22 cellular contexts compared by ENCODE assay signal in genomic region chr20:25191689-25192088, GRCh38. TPM values are rescaled to one million over a fixed set of nuclear protein-coding genes. Genes with fewer than 3 reads are reported as not detected.
DNase-seq lines count a peak whose midpoint lies in the region; ATAC-seq and TF ChIP-seq lines count a peak whose summit lies in the region.
"Had no signal": no experiment of that assay in that cellular context is flagged by ENCODE, and none has a peak within 500 bp of the region (broad histone marks: within the 10 kb centered on the region; RNA-seq: fewer than 3 reads in every experiment).

No MANE protein-coding gene starts in this region.

- CTCF ChIA-PET in CD4-positive, alpha-beta T cell (lab: Charles Lee), result no interaction called here

- H3K27ac ChIP-seq in CD4-positive, alpha-beta T cell (ENCODE audit: low read depth, low read length), result no peak overlapping the region
- H3K27ac ChIP-seq in Karpas-422 (ENCODE audit: low read length), result no peak overlapping the region
- peak overlapping the region; percentile 95 for H3K27ac ChIP-seq in right cardiac atrium (ENCODE audit: low read length)
- H3K27ac ChIP-seq: BLaER1 had no signal

- no peak overlapping the region for H3K27ac Mint-ChIP-seq in CD4-positive, alpha-beta T cell

- no peak for TF ChIP-seq CTCF in CD4-positive, alpha-beta T cell (IDR thresholded peaks at IDR 0.05)

- POLR2A ChIA-PET in CD4-positive, alpha-beta T cell (lab: Charles Lee), result no interaction called here

- peaks cover 9% of the 10 kb centered on the region for H3K79me2 ChIP-seq in Karpas-422 (ENCODE audit: low read length)

- H3K9me2 ChIP-seq in Karpas-422 (replicated peaks; ENCODE audit: insufficient read depth, low read length), result no peaks in the 10 kb centered on the region

- no peaks in the 10 kb centered on the region for H3K36me3 Mint-ChIP-seq in CD4-positive, alpha-beta T cell (ENCODE audit: low read depth)
- H3K36me3 Mint-ChIP-seq: IgD-negative memory B cell had no signal

- H3K27me3 ChIP-seq in CD4-positive, alpha-beta T cell (ENCODE audit: control insufficient read depth, insufficient read depth, low read length), result peaks cover 9% of the 10 kb centered on the region
- H3K27me3 ChIP-seq in Karpas-422 (ENCODE audit: low read length), result no peaks in the 10 kb centered on the region
- H3K27me3 ChIP-seq in right cardiac atrium (ENCODE audit: control insufficient read depth, insufficient read depth), result no peaks in the 10 kb centered on the region
- H3K27me3 ChIP-seq: BLaER1, MG63 had no signal

- peaks cover 14% of the 10 kb centered on the region for H3K4me1 Mint-ChIP-seq in CD4-positive, alpha-beta T cell (ENCODE audit: low read depth)

- peaks cover 18% of the 10 kb centered on the region for H3K27me3 Mint-ChIP-seq in CD4-positive, alpha-beta T cell

- no peak overlapping the region for H2AFZ ChIP-seq in Karpas-422 (ENCODE audit: low read length)

- H3K4me1 ChIP-seq in Karpas-422 (ENCODE audit: low read length) (peaks cover 14% of the 10 kb centered on the region), right cardiac atrium (ENCODE audit: control insufficient read depth, insufficient read depth, low read length) (peaks cover 7% of the 10 kb centered on the region)

- ATAC-seq in CD4-positive, alpha-beta T cell (ENCODE audit: poor library complexity), result no peak
- ATAC-seq in Right ventricle myocardium superior (ENCODE audit: poor library complexity), result peak; percentile 63
- ATAC-seq in right cardiac atrium, result peak; percentile 25 to 56
- no peak for ATAC-seq in GM18868 (IDR thresholded peaks at IDR 0.05; ENCODE audit: unreplicated experiment)
- ATAC-seq in HG02884 (IDR thresholded peaks at IDR 0.05; ENCODE audit: unreplicated experiment), result no peak

- WGBS in right cardiac atrium, result 25% methylated on average over 2 of the region's 2 CpGs

- H3K9ac ChIP-seq in Karpas-422 (ENCODE audit: low read length), result no peak overlapping the region
- H3K9ac ChIP-seq: BLaER1 had no signal

- H3K9me3 ChIP-seq in CD4-positive, alpha-beta T cell (ENCODE audit: control insufficient read depth, low read length), result no peaks in the 10 kb centered on the region
- H3K9me3 ChIP-seq in Karpas-422 (ENCODE audit: low read length), result no peaks in the 10 kb centered on the region
- no peaks in the 10 kb centered on the region for H3K9me3 ChIP-seq in right cardiac atrium (ENCODE audit: control insufficient read depth, low read length)
- H3K9me3 ChIP-seq: HAP-1, MG63 had no signal

- no peak for DNase-seq in CD4-positive, alpha-beta T cell
- DNase-seq in Karpas-422, result peak; percentile 36
- DNase-seq in Right ventricle myocardium superior, result no peak
- peak in 1 of 3 donors; percentile 68 for DNase-seq in right cardiac atrium
- no peak for DNase-seq in HCEC 1CT
- DNase-seq in MV-4-11 (lab: John Stamatoyannopoulos, UW), result no peak
- DNase-seq: CD8-positive, alpha-beta memory T cell; DMS79 treated with DMSO at 0.1 percent for 48 hours; Kasumi-1; NCI-H1092 treated with DMSO at 0.1 percent for 48 hours; NCI-H146; NCI-H2029 treated with DMSO at 0.1 percent for 48 hours; NCI-H2171; NCI-H446; NCI-H69; SIG-M5 had no signal

- H3K36me3 ChIP-seq in Karpas-422 (ENCODE audit: insufficient read depth, low read length), result no peaks in the 10 kb centered on the region
- H3K36me3 ChIP-seq: BLaER1, HAP-1, MG63 had no signal

- H3K4me3 ChIP-seq in Karpas-422 (ENCODE audit: low read length) (no peak overlapping the region), right cardiac atrium (ENCODE audit: low read length) (no peak overlapping the region)
- H3K4me3 ChIP-seq: BLaER1, HAP-1, MG63 had no signal

- H4K20me1 ChIP-seq in Karpas-422 (ENCODE audit: insufficient read depth, low read depth, low read length), result no peaks in the 10 kb centered on the region

- H3K4me2 ChIP-seq in Karpas-422 (ENCODE audit: low read depth, low read length, poor library complexity, severe bottlenecking), result no peak overlapping the region
- H3K4me2 ChIP-seq: BLaER1 had no signal

- H3K4me3 Mint-ChIP-seq in CD4-positive, alpha-beta T cell, result peak overlapping the region; percentile 25

- no peaks in the 10 kb centered on the region for H3K9me3 Mint-ChIP-seq in CD4-positive, alpha-beta T cell
- H3K9me3 Mint-ChIP-seq: CD8-positive, alpha-beta memory T cell; IgD-negative memory B cell had no signal

- intact Hi-C loops in CD4-positive, alpha-beta T cell (cut with DNase I, micrococcal nuclease), result loop anchor here in 1 of 2 experiments (5.0 to 10.0 kb wide), 2 partner anchors 103 to 129 kb away; no protein-coding TSS in a partner anchor
- intact Hi-C loops in Right ventricle myocardium superior (cut with DNase I) (loop anchor here (5.0 kb wide), 1 partner anchor 199 kb away; the partner anchor contains the start of gene APMAP), right cardiac atrium (cut with DNase I) (loop anchor here in 2 of 4 donors (10.0 kb wide), 3 partner anchors 63 to 197 kb away; partner anchors contain the start of gene APMAP (in 1 of the 2))

RNA-seq across cellular contexts. Expression of gene ENTPD6, which starts 3.8 kb away (rescaled TPM):
- total RNA-seq in CD4-positive, alpha-beta T cell, result 10 to 100 TPM; 78.5 to 85.1 TPM
- 100 and 125 TPM in 2 replicates for total RNA-seq in Karpas-422 (2014; rRNA removed; shearing (Covaris generic); ENCODE audit: low replicate concordance)
- total RNA-seq in Right ventricle myocardium superior (118 TPM), right cardiac atrium (100 to 1,000 TPM; 102 to 132 (median 127) TPM)
- 146 TPM for polyA plus RNA-seq in right cardiac atrium

RNA-seq across cellular contexts. Expression of gene PYGB, which starts 56.2 kb away (rescaled TPM):
- total RNA-seq in CD4-positive, alpha-beta T cell, result 10 to 100 TPM; 26.3 to 27.5 TPM
- total RNA-seq in Karpas-422 (2014; rRNA removed; shearing (Covaris generic); ENCODE audit: low replicate concordance), result 188 and 302 TPM in 2 replicates
- total RNA-seq in Right ventricle myocardium superior, result 170 TPM
- 100 to 1,000 TPM; 154 to 219 (median 194) TPM for total RNA-seq in right cardiac atrium
- 136 TPM for polyA plus RNA-seq in right cardiac atrium

Comparison
In these comparisons a context has a peak if more than half of its experiments do, and no peak if none do; other contexts are left out.
1. ATAC-seq: peak in Right ventricle myocardium superior (single experiment) and right cardiac atrium (2 of 2); none in CD4-positive, alpha-beta T cell (single experiment), GM18868 (single experiment) and HG02884 (single experiment).